ENCODE assay signal across 2 cellular contexts in the genomic region with DNA sequence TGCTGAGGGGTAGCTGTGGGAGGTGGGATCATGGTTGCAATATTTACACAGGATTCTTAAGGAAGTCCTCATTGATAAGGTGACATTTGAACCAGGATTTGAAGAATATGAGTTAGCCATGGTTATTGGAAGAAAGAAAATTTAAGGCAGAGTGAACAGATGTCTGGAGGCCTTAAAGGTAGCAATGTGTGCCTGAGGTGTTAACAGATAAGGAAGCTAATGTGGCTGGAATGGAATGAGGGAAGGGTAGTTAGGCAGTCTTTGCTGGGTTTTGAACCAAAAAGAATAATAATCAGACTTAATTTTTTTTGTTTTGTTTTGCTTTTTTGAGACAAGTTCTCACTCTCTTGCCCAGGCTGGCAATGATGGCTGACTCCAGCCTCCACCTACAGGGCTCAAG.
TF ChIP-seq lines count a peak whose summit lies in the region.

No MANE protein-coding gene starts in this region.

TF ChIP-seq in IMR-90, 13 proteins besides CTCF, POLR2A, EP300 and RAD21:
- TF ChIP-seq, protein P1, sequence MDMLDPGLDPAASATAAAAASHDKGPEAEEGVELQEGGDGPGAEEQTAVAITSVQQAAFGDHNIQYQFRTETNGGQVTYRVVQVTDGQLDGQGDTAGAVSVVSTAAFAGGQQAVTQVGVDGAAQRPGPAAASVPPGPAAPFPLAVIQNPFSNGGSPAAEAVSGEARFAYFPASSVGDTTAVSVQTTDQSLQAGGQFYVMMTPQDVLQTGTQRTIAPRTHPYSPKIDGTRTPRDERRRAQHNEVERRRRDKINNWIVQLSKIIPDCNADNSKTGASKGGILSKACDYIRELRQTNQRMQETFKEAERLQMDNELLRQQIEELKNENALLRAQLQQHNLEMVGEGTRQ (IDR thresholded peaks at IDR 0.05; ENCODE audit: low read depth, low read length) = no peak
- no peak for TF ChIP-seq MXI1 (IDR thresholded peaks at IDR 0.05; ENCODE audit: borderline replicate concordance, low read depth, low read length)
- no peak for TF ChIP-seq CEBPB (IDR thresholded peaks at IDR 0.05; ENCODE audit: low read depth, low read length)
- no peak for TF ChIP-seq NFE2L2 (IDR thresholded peaks at IDR 0.05; ENCODE audit: low read depth, low read length)
TF ChIP-seq in IMR-90: peak in this region for 0.

TF ChIP-seq in K562, 482 proteins besides CTCF, POLR2A, EP300 and RAD21:
- no peak for TF ChIP-seq ADNP (tag; IDR thresholded peaks at IDR 0.05)
- TF ChIP-seq, protein P2, sequence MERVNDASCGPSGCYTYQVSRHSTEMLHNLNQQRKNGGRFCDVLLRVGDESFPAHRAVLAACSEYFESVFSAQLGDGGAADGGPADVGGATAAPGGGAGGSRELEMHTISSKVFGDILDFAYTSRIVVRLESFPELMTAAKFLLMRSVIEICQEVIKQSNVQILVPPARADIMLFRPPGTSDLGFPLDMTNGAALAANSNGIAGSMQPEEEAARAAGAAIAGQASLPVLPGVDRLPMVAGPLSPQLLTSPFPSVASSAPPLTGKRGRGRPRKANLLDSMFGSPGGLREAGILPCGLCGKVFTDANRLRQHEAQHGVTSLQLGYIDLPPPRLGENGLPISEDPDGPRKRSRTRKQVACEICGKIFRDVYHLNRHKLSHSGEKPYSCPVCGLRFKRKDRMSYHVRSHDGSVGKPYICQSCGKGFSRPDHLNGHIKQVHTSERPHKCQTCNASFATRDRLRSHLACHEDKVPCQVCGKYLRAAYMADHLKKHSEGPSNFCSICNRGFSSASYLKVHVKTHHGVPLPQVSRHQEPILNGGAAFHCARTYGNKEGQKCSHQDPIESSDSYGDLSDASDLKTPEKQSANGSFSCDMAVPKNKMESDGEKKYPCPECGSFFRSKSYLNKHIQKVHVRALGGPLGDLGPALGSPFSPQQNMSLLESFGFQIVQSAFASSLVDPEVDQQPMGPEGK (CRISPR knock-in tag; IDR thresholded peaks at IDR 0.05; ENCODE audit: borderline replicate concordance) = no peak
- TF ChIP-seq ZNF277 (CRISPR knock-in tag; IDR thresholded peaks at IDR 0.05; ENCODE audit: borderline replicate concordance) = no peak
- no peak for TF ChIP-seq SP1 (CRISPR knock-in tag; IDR thresholded peaks at IDR 0.05)
